ENCODE assay signal across 8 cellular contexts in the genomic region with DNA sequence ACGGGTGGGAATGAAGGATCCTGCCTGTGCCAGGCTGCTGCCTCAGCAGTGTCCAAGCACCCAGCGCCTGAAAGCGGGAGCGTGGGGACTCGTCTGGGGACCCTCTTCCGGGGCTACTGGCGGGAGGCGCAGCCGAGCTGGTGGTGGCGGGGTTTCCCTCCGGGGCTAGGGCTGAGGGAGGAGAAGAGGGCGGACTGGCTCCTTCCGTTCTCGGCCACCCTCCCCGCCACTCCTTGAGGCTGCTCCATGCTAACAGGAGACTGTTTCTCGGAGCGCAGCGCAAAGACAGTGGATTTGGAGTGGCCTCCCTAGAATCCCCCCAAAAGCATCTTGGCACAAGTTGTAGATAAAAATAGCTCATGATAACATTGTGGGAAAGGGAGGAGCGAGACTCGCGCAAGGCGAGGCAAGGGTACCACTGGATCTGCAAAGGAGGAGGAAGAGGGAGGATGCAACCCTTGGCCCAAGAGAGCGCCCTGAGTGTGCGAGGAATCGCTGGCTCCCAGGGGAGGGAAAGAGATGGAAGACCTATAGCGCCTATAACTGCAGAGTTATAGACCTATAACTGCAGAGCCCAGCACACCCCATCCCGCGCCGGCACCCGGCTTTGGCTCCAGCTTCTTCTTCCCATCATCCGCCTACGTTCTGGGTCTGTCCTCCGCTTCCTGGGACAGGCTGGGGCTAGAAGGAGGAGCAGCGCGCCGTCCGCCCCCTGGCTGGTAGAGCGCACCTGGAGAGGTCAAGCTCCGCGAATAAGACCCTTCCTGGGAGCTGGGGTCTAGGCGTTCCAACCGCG. TPM values are rescaled to one million over a fixed set of nuclear protein-coding genes. Genes with fewer than 3 reads are reported as not detected.
DNase-seq lines count a peak whose midpoint lies in the region; ATAC-seq and TF ChIP-seq lines count a peak whose summit lies in the region.

No MANE protein-coding gene starts in this region.

- H3K4me1 Mint-ChIP-seq in WTC11 (0 out of 2 replicates have a peak, but pooled peaks cover 2% of the 10 kb centered on the region), glutamatergic neuron (ENCODE audit: low read depth, unreplicated experiment) (peaks cover 6% of the 10 kb centered on the region)

- no peaks in the 10 kb centered on the region for H3K9me3 ChIP-seq in ovary

- H3K9me3 Mint-ChIP-seq in WTC11 = peaks cover 27% of the 10 kb centered on the region
- peaks cover 6% of the 10 kb centered on the region for H3K9me3 Mint-ChIP-seq in glutamatergic neuron (ENCODE audit: unreplicated experiment)

- TF ChIP-seq CTCF in WTC11 (IDR thresholded peaks at IDR 0.05) (no peak), glutamatergic neuron (IDR thresholded peaks at IDR 0.05; ENCODE audit: partially characterized antibody, unreplicated experiment) (no peak), ovary (IDR thresholded peaks at IDR 0.05) (no peak)

- intact Hi-C loops in ovary (cut with DNase I) = loop anchor here in 3 of 4 donors (5.0 to 10.0 kb wide), 4 partner anchors 353 to 845 kb away; no protein-coding TSS in a partner anchor

- peak overlapping the region; percentile 71 to 80 for H3K27ac ChIP-seq in ovary

- DNase-seq in COLO668 (lab: John Stamatoyannopoulos, UW; ENCODE audit: unreplicated experiment) (peak; percentile 49), WTC11 (ENCODE audit: low spot score) (peak; percentile 14), glutamatergic neuron (peak; percentile 28), ovary (peak in 4 of 5 donors; percentile 44 to 63 (median 52)), NCI-H128 (lab: John Stamatoyannopoulos, UW; ENCODE audit: unreplicated experiment) (no peak), DMS153 treated with DMSO at 0.1 percent for 48 hours (lab: John Stamatoyannopoulos, UW; ENCODE audit: unreplicated experiment) (no peak), KG1 (lab: John Stamatoyannopoulos, UW) (no peak)

- H3K27ac Mint-ChIP-seq in WTC11 = no peak overlapping the region
- H3K27ac Mint-ChIP-seq in glutamatergic neuron (ENCODE audit: unreplicated experiment) = no peak overlapping the region

- ATAC-seq in WTC11 (peak; percentile 12), HG03378 (IDR thresholded peaks at IDR 0.05; ENCODE audit: unreplicated experiment) (no peak)

- H3K27me3 ChIP-seq in ovary = no peaks in the 10 kb centered on the region

- H3K4me3 Mint-ChIP-seq in WTC11 (peak overlapping the region; percentile 64), glutamatergic neuron (ENCODE audit: unreplicated experiment) (peak overlapping the region; percentile 78)

- no peak for TF ChIP-seq EP300 in ovary (IDR thresholded peaks at IDR 0.05)

- H3K27me3 Mint-ChIP-seq in WTC11 (ENCODE audit: low read depth) = peaks cover 29% of the 10 kb centered on the region
- peaks cover 11% of the 10 kb centered on the region for H3K27me3 Mint-ChIP-seq in glutamatergic neuron (ENCODE audit: unreplicated experiment)

- H3K4me1 ChIP-seq in ovary (ENCODE audit: insufficient read depth) = peaks cover 11% of the 10 kb centered on the region

- whole genome bisulfite sequencing in ovary, 3 donors = 1 to 2% (median 1%) methylated on average over 36 to 43 of the region's 43 CpGs

- H3K36me3 ChIP-seq in ovary = no peaks in the 10 kb centered on the region

- POLR2A ChIA-PET in WTC11 (lab: Charles Lee) = no interaction called here

- CTCF ChIA-PET in WTC11 (lab: Charles Lee) = no interaction called here

- H3K4me3 ChIP-seq in ovary = peak overlapping the region; percentile 47

- H3K36me3 Mint-ChIP-seq in WTC11 = peaks cover 33% of the 10 kb centered on the region
- no peaks in the 10 kb centered on the region for H3K36me3 Mint-ChIP-seq in glutamatergic neuron (ENCODE audit: unreplicated experiment)

- TF ChIP-seq POLR2A in ovary (IDR thresholded peaks at IDR 0.05) = no peak

TF ChIP-seq in WTC11, 78 proteins besides CTCF, POLR2A, EP300 and RAD21 (continues in another document):
- TF ChIP-seq, protein P1, sequence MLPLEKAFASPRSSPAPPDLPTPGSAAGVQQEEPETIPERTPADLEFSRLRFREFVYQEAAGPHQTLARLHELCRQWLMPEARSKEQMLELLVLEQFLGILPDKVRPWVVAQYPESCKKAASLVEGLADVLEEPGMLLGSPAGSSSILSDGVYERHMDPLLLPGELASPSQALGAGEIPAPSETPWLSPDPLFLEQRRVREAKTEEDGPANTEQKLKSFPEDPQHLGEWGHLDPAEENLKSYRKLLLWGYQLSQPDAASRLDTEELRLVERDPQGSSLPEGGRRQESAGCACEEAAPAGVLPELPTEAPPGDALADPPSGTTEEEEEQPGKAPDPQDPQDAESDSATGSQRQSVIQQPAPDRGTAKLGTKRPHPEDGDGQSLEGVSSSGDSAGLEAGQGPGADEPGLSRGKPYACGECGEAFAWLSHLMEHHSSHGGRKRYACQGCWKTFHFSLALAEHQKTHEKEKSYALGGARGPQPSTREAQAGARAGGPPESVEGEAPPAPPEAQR (CRISPR knock-in tag; IDR thresholded peaks at IDR 0.05) = no peak
- TF ChIP-seq SMAD4 (CRISPR knock-in tag; IDR thresholded peaks at IDR 0.05) = no peak
- no peak for TF ChIP-seq ATF1 (CRISPR knock-in tag; IDR thresholded peaks at IDR 0.05)
- no peak for TF ChIP-seq ZNF317 (CRISPR knock-in tag; IDR thresholded peaks at IDR 0.05; ENCODE audit: borderline replicate concordance, low read depth)
- TF ChIP-seq, protein P2, sequence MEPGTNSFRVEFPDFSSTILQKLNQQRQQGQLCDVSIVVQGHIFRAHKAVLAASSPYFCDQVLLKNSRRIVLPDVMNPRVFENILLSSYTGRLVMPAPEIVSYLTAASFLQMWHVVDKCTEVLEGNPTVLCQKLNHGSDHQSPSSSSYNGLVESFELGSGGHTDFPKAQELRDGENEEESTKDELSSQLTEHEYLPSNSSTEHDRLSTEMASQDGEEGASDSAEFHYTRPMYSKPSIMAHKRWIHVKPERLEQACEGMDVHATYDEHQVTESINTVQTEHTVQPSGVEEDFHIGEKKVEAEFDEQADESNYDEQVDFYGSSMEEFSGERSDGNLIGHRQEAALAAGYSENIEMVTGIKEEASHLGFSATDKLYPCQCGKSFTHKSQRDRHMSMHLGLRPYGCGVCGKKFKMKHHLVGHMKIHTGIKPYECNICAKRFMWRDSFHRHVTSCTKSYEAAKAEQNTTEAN (CRISPR knock-in tag; IDR thresholded peaks at IDR 0.05) = no peak
- TF ChIP-seq ZNF219 (CRISPR knock-in tag; IDR thresholded peaks at IDR 0.05; ENCODE audit: borderline replicate concordance) = no peak
- TF ChIP-seq, protein P3, sequence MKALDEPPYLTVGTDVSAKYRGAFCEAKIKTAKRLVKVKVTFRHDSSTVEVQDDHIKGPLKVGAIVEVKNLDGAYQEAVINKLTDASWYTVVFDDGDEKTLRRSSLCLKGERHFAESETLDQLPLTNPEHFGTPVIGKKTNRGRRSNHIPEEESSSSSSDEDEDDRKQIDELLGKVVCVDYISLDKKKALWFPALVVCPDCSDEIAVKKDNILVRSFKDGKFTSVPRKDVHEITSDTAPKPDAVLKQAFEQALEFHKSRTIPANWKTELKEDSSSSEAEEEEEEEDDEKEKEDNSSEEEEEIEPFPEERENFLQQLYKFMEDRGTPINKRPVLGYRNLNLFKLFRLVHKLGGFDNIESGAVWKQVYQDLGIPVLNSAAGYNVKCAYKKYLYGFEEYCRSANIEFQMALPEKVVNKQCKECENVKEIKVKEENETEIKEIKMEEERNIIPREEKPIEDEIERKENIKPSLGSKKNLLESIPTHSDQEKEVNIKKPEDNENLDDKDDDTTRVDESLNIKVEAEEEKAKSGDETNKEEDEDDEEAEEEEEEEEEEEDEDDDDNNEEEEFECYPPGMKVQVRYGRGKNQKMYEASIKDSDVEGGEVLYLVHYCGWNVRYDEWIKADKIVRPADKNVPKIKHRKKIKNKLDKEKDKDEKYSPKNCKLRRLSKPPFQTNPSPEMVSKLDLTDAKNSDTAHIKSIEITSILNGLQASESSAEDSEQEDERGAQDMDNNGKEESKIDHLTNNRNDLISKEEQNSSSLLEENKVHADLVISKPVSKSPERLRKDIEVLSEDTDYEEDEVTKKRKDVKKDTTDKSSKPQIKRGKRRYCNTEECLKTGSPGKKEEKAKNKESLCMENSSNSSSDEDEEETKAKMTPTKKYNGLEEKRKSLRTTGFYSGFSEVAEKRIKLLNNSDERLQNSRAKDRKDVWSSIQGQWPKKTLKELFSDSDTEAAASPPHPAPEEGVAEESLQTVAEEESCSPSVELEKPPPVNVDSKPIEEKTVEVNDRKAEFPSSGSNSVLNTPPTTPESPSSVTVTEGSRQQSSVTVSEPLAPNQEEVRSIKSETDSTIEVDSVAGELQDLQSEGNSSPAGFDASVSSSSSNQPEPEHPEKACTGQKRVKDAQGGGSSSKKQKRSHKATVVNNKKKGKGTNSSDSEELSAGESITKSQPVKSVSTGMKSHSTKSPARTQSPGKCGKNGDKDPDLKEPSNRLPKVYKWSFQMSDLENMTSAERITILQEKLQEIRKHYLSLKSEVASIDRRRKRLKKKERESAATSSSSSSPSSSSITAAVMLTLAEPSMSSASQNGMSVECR (CRISPR knock-in tag; IDR thresholded peaks at IDR 0.05; ENCODE audit: borderline replicate concordance) = no peak
- TF ChIP-seq NR2C2 (CRISPR knock-in tag; IDR thresholded peaks at IDR 0.05) = no peak
- TF ChIP-seq ZNF232 (CRISPR knock-in tag; IDR thresholded peaks at IDR 0.05) = no peak
- TF ChIP-seq ZNF263 (CRISPR knock-in tag; IDR thresholded peaks at IDR 0.05; ENCODE audit: low read depth) = no peak
- no peak for TF ChIP-seq NFE2L1 (CRISPR knock-in tag; IDR thresholded peaks at IDR 0.05)
- TF ChIP-seq ZNF423 (CRISPR knock-in tag; IDR thresholded peaks at IDR 0.05) = no peak

RNA-seq across cellular contexts. Expression of a gene that starts 1.3 kb away (rescaled TPM):
- total RNA-seq in WTC11 (2021) (0.41 to 0.52 TPM (median 0.44 TPM) in 3 replicates), glutamatergic neuron (ENCODE audit: unreplicated experiment) (1.7 TPM), ovary (10 to 100 TPM; 17.0 to 64.7 (median 35.9) TPM)
- polyA plus RNA-seq in ovary = 10 to 100 TPM; 10.1 to 48.8 TPM

Comparison
In these comparisons a context has a peak if more than half of its experiments do, and no peak if none do; other contexts are left out.
1. DNase-seq: peak in COLO668 (single experiment), WTC11 (single experiment), glutamatergic neuron (single experiment) and ovary (4 of 5); none in NCI-H128 (single experiment), DMS153 treated with DMSO at 0.1 percent for 48 hours (single experiment) and KG1 (single experiment).